8 cellular contexts compared by ENCODE assay signal in the genomic region with DNA sequence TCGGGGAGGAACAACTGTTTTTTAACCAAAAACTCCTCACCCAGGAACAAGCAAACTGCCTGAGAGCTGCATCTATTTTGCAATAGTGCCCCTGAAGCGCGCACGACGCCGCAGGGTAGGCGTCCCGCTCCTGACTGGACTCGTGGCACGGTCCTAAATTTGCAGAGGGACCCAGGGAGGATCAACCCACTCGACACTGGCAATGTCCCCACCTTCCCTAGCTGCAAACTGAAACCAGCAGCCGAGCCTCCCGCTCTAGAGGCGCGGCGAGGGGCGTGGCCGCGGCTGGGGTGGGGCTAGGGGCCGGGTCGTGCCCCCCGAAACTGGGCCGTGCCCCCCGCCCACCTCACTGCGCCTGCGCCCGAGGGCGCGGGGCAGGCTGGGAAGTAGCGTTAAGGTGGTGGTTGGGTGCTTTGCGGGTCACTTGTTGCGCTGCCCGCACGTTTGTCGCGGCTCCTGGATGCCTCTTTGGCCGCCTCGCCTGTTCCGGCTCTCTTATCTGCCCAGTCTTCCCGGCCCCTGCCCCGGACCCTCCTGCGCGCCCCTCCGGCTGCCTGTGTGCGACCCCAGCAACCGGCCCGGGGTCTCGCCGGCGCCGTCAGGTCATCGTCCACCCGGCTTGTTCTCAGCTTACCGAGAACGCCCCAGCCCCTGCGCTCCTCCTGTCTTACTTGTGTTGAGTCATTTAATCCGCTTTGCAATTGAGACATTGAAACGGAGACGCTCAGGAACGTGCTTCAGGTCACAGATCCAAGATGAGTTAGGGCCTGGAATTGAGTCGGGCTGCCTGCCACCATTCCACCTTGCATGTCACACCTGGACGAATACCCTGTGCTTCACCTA. TPM values are rescaled to one million over a fixed set of nuclear protein-coding genes. Genes with fewer than 3 reads are reported as not detected.
DNase-seq lines count a peak whose midpoint lies in the region; ATAC-seq and TF ChIP-seq lines count a peak whose summit lies in the region.

No MANE protein-coding gene starts in this region.

- H2BK120ac ChIP-seq in trophoblast cell (ENCODE audit: insufficient read depth, low read length, poor library complexity) = peak overlapping the region; percentile 19

- peak overlapping the region; percentile 90 for H4K12ac ChIP-seq in trophoblast cell (ENCODE audit: low read depth, low read length)

- H4K8ac ChIP-seq in trophoblast cell (ENCODE audit: low read depth, low read length) = peak overlapping the region; percentile 98

- H3K4me2 ChIP-seq in SU-DHL-6 (ENCODE audit: low read depth, low read length, poor library complexity, severe bottlenecking) (peak overlapping the region; percentile 75), trophoblast cell (ENCODE audit: low read length) (peak overlapping the region; percentile 71)

- H3K36me3 ChIP-seq in SU-DHL-6 (ENCODE audit: low read length) = no peaks in the 10 kb centered on the region
- H3K36me3 ChIP-seq in cardiac muscle cell = no peaks in the 10 kb centered on the region
- no peaks in the 10 kb centered on the region for H3K36me3 ChIP-seq in trophoblast cell (ENCODE audit: control insufficient read depth in 1 of 2, insufficient read depth in 2 of 2, low read length in 2 of 2)
- H3K36me3 ChIP-seq in tibial nerve = no peaks in the 10 kb centered on the region

- H3K79me1 ChIP-seq in trophoblast cell (ENCODE audit: low read length) = peaks cover 6% of the 10 kb centered on the region

- H3K27ac ChIP-seq in SU-DHL-6 (ENCODE audit: low read depth, low read length) (peak overlapping the region; percentile 46), cardiac muscle cell (peak overlapping the region; percentile 95), trophoblast cell (ENCODE audit: low read depth, low read length) (peak overlapping the region; percentile 7), tibial nerve (peak overlapping the region; percentile 42 to 96 (median 93))

- H3K9me2 ChIP-seq in SU-DHL-6 (replicated peaks; ENCODE audit: insufficient read depth, low read length) = no peaks in the 10 kb centered on the region

- H3K9ac ChIP-seq in SU-DHL-6 (ENCODE audit: low read length) (peak overlapping the region; percentile 98), trophoblast cell (ENCODE audit: low read length) (peak overlapping the region; percentile 79)

- H2AK5ac ChIP-seq in trophoblast cell (ENCODE audit: low read length) = no peak overlapping the region

- peak overlapping the region; percentile 70 for H4K91ac ChIP-seq in trophoblast cell (ENCODE audit: low read depth, low read length)

- H3F3A ChIP-seq in SU-DHL-6 (ENCODE audit: insufficient read depth) = no peaks in the 10 kb centered on the region

- no peak for TF ChIP-seq CTCF in GM12875 (IDR thresholded peaks at IDR 0.05; ENCODE audit: borderline replicate concordance, insufficient read depth, low read depth, low read length)
- no peak for TF ChIP-seq CTCF in SU-DHL-6 (IDR thresholded peaks at IDR 0.05; ENCODE audit: insufficient read depth, low read length, poor library complexity, severe bottlenecking)
- no peak for TF ChIP-seq CTCF in cardiac muscle cell (IDR thresholded peaks at IDR 0.05; ENCODE audit: low read depth, low read length)
- peak in 1 of 5 experiments; percentile 16 for TF ChIP-seq CTCF in tibial nerve (IDR thresholded peaks at IDR 0.05)

- H2BK12ac ChIP-seq in trophoblast cell (ENCODE audit: low read length) = no peak overlapping the region

- peak overlapping the region; percentile 79 for H3K14ac ChIP-seq in trophoblast cell (ENCODE audit: low read length)

- TF ChIP-seq POLR2A in tibial nerve (IDR thresholded peaks at IDR 0.05) = peak; percentile 75 to 80

- H2BK5ac ChIP-seq in trophoblast cell (ENCODE audit: low read depth, low read length, poor library complexity) = peak overlapping the region; percentile 35

- H3K18ac ChIP-seq in trophoblast cell (ENCODE audit: low read length) = peak overlapping the region; percentile 85

- H3K79me2 ChIP-seq in SU-DHL-6 (ENCODE audit: insufficient read depth, low read length) = no peaks in the 10 kb centered on the region
- peaks cover 3% of the 10 kb centered on the region for H3K79me2 ChIP-seq in trophoblast cell (ENCODE audit: control insufficient read depth, insufficient read depth, low read length, poor library complexity)

- H3K27me3 ChIP-seq in SU-DHL-6 (ENCODE audit: low read length) (no peaks in the 10 kb centered on the region), cardiac muscle cell (no peaks in the 10 kb centered on the region), trophoblast cell (ENCODE audit: insufficient read depth, low read length) (no peaks in the 10 kb centered on the region), tibial nerve (no peaks in the 10 kb centered on the region)

- H3K9me3 ChIP-seq in SU-DHL-6 (ENCODE audit: insufficient read depth, low read length) (no peaks in the 10 kb centered on the region), cardiac muscle cell (ENCODE audit: low read depth) (no peaks in the 10 kb centered on the region), trophoblast cell (ENCODE audit: insufficient read depth, low read depth, low read length) (no peaks in the 10 kb centered on the region), tibial nerve (no peaks in the 10 kb centered on the region)

- no CpG with 5 or more reads among the region's 62 CpGs for WGBS in trophoblast cell (ENCODE audit: extremely low coverage, insufficient coverage, insufficient read length)
- 0 to 1% methylated on average over 38 to 53 of the region's 62 CpGs for WGBS in tibial nerve, 2 donors

- DNase-seq in NAMALWA (ENCODE audit: low spot score) = peak; percentile 92
- DNase-seq in activated naive CD8-positive, alpha-beta T cell treated with anti-CD3 and anti-CD28 coated beads, Interleukin-2, amount 50 U/mL, for 16 hours (ENCODE audit: low read depth, low spot score) = peak; percentile 90
- DNase-seq in cardiac muscle cell (ENCODE audit: low read depth in 1 of 2, low spot score in 1 of 2) = peak; percentile 88 to 93
- peak; percentile 64 to 79 for DNase-seq in trophoblast cell
- peak; percentile 71 to 72 for DNase-seq in tibial nerve (ENCODE audit: low spot score in 2 of 2)

- peak overlapping the region; percentile 98 for H2AFZ ChIP-seq in SU-DHL-6 (ENCODE audit: low read depth, low read length, severe bottlenecking)
- H2AFZ ChIP-seq in trophoblast cell (ENCODE audit: insufficient read depth, low read length, poor library complexity) = peak overlapping the region; percentile 96

- H3K23ac ChIP-seq in trophoblast cell (ENCODE audit: low read length) = no peak overlapping the region

- H3K4me1 ChIP-seq in cardiac muscle cell (ENCODE audit: low read depth) (no peaks in the 10 kb centered on the region), trophoblast cell (ENCODE audit: control insufficient read depth in 1 of 2, insufficient read depth in 2 of 2, low read length in 2 of 2) (no peaks in the 10 kb centered on the region), tibial nerve (peaks cover 0 to 6% (median 3%) of the 10 kb centered on the region in 4 donors)

- H4K20me1 ChIP-seq in SU-DHL-6 (ENCODE audit: low read depth, low read length) = no peaks in the 10 kb centered on the region

- ATAC-seq in HG02571 (IDR thresholded peaks at IDR 0.05; ENCODE audit: unreplicated experiment) = peak; percentile 89

- TF ChIP-seq EP300 in tibial nerve (IDR thresholded peaks at IDR 0.05) = peak; percentile 10 to 88

- H3K4ac ChIP-seq in trophoblast cell (ENCODE audit: low read depth, low read length) = peak overlapping the region; percentile 69

- H3K4me3 ChIP-seq in GM12875 (ENCODE audit: low read depth, low read length) (peak overlapping the region; percentile 90), SU-DHL-6 (ENCODE audit: insufficient read depth, low read length, poor library complexity, severe bottlenecking) (peak overlapping the region; percentile 98), cardiac muscle cell (peak overlapping the region; percentile 68), trophoblast cell (ENCODE audit: low read depth, low read length) (peak overlapping the region; percentile 80), tibial nerve (peak overlapping the region; percentile 43 to 94 (median 84))

RNA-seq across cellular contexts. Expression of a gene that starts 37.9 kb away (rescaled TPM):
- total RNA-seq in cardiac muscle cell (115 and 203 TPM in 2 replicates), tibial nerve (100 to 1,000 TPM in 1 of 4 donors, 10 to 100 TPM in 3; 68.4 to 117 (median 98.1) TPM)
- polyA plus RNA-seq in cardiac muscle cell = 88.5 and 133 TPM in 2 replicates
- polyA plus RNA-seq in trophoblast cell (2013) = 122 and 128 TPM in 2 replicates

Comparison
In these comparisons a context has a peak if more than half of its experiments do, and no peak if none do; other contexts are left out.
1. Peak in every context shown above with its lines: DNase-seq, ATAC-seq, H3K4me3 ChIP-seq and H3K27ac ChIP-seq.
2. H3K27ac ChIP-seq: peak in every context shown above with its lines; median percentile 95 in cardiac muscle cell; 93 in tibial nerve; 46 in SU-DHL-6; 7 in trophoblast cell.